In genomic region chr5:77640577-77641396, GRCh38 we compare ENCODE assay signal across 17 cellular contexts. TPM values are rescaled to one million over a fixed set of nuclear protein-coding genes. Genes with fewer than 3 reads are reported as not detected.
DNase-seq lines count a peak whose midpoint lies in the region; TF ChIP-seq lines count a peak whose summit lies in the region.
"Had no signal": no experiment of that assay in that cellular context is flagged by ENCODE, and none has a peak within 500 bp of the region (broad histone marks: within the 10 kb centered on the region; RNA-seq: fewer than 3 reads in every experiment).

No MANE protein-coding gene starts in this region.

- 3% methylated on average over 46 of the region's 46 CpGs for WGBS in smooth muscle cell (ENCODE audit: low lambda C conversion rate)

- peak overlapping the region; percentile 69 for H3K27ac Mint-ChIP-seq in activated CD4-positive, alpha-beta T cell treated with anti-CD3 and anti-CD28 coated beads, Interleukin-2, amount 10 ng/mL, durations not matched to agents 7 days and 5 days
- H3K27ac Mint-ChIP-seq in IgD-negative memory B cell (peak overlapping the region; percentile 63 to 97 (median 91)), glutamatergic neuron (ENCODE audit: unreplicated experiment) (no peak overlapping the region)
- H3K27ac Mint-ChIP-seq: progenitor cell of endocrine pancreas had no signal

- peak overlapping the region; percentile 52 for H3K4me2 ChIP-seq in smooth muscle cell

- peaks cover 26% of the 10 kb centered on the region for H3K4me1 Mint-ChIP-seq in activated CD4-positive, alpha-beta T cell treated with anti-CD3 and anti-CD28 coated beads, Interleukin-2, amount 10 ng/mL, durations not matched to agents 7 days and 5 days
- H3K4me1 Mint-ChIP-seq in IgD-negative memory B cell (peaks cover 12 to 23% (median 14%) of the 10 kb centered on the region in 3 donors), glutamatergic neuron (ENCODE audit: low read depth, unreplicated experiment) (peaks cover 26% of the 10 kb centered on the region)

- H3K79me2 ChIP-seq in smooth muscle cell (ENCODE audit: low read depth): no peaks in the 10 kb centered on the region

- peaks cover 85% of the 10 kb centered on the region for H3K27me3 Mint-ChIP-seq in activated CD4-positive, alpha-beta T cell treated with anti-CD3 and anti-CD28 coated beads, Interleukin-2, amount 10 ng/mL, durations not matched to agents 7 days and 5 days
- H3K27me3 Mint-ChIP-seq in IgD-negative memory B cell (peaks cover 66% of the 10 kb centered on the region), glutamatergic neuron (ENCODE audit: unreplicated experiment) (peaks cover 57% of the 10 kb centered on the region)

- H4K20me1 ChIP-seq in smooth muscle cell (ENCODE audit: low read depth): no peaks in the 10 kb centered on the region

- H3K9me3 Mint-ChIP-seq in activated CD4-positive, alpha-beta T cell treated with anti-CD3 and anti-CD28 coated beads, Interleukin-2, amount 10 ng/mL, durations not matched to agents 7 days and 5 days: peaks cover 7% of the 10 kb centered on the region
- H3K9me3 Mint-ChIP-seq in IgD-negative memory B cell (peaks cover 0 to 21% (median 4%) of the 10 kb centered on the region in 3 donors), glutamatergic neuron (ENCODE audit: unreplicated experiment) (peaks cover 36% of the 10 kb centered on the region)

- peaks cover 13% of the 10 kb centered on the region for H3K36me3 Mint-ChIP-seq in activated CD4-positive, alpha-beta T cell treated with anti-CD3 and anti-CD28 coated beads, Interleukin-2, amount 10 ng/mL, durations not matched to agents 7 days and 5 days (ENCODE audit: low read depth)
- peaks cover 7% of the 10 kb centered on the region for H3K36me3 Mint-ChIP-seq in IgD-negative memory B cell
- peaks cover 5% of the 10 kb centered on the region for H3K36me3 Mint-ChIP-seq in glutamatergic neuron (ENCODE audit: unreplicated experiment)

- TF ChIP-seq CTCF in glutamatergic neuron (IDR thresholded peaks at IDR 0.05; ENCODE audit: partially characterized antibody, unreplicated experiment) (no peak), smooth muscle cell (IDR thresholded peaks at IDR 0.05; ENCODE audit: borderline replicate concordance, insufficient read depth, poor library complexity, severe bottlenecking) (no peak)

- no peaks in the 10 kb centered on the region for H3F3A ChIP-seq in smooth muscle cell (ENCODE audit: low read depth)

- H3K27me3 ChIP-seq in smooth muscle cell (ENCODE audit: low read depth): peaks cover 100% of the 10 kb centered on the region

- peaks cover 33% of the 10 kb centered on the region for H3K4me1 ChIP-seq in smooth muscle cell (ENCODE audit: low read depth)

- no peak overlapping the region for H3K4me3 ChIP-seq in smooth muscle cell
- H3K4me3 ChIP-seq: upper lobe of left lung had no signal

- no peak for DNase-seq in activated CD4-positive, alpha-beta T cell treated with anti-CD3 and anti-CD28 coated beads, Interleukin-2, amount 10 ng/mL, durations not matched to agents 7 days and 5 days
- DNase-seq in activated CD4-positive, alpha-beta T cell treated with anti-CD3 and anti-CD28 coated beads for 4 hours: no peak
- peak; percentile 31 for DNase-seq in glutamatergic neuron
- no peak for DNase-seq in smooth muscle cell (lab: John Stamatoyannopoulos, UW; ENCODE audit: unreplicated experiment)
- DNase-seq in hepatic stellate cell (ENCODE audit: low spot score): no peak
- DNase-seq in cerebellum (ENCODE audit: low spot score): no peak
- DNase-seq in DMS114 treated with DMSO at 0.1 percent for 48 hours (lab: John Stamatoyannopoulos, UW; ENCODE audit: unreplicated experiment): no peak
- DNase-seq: Kasumi-1; NCI-H1694; NK-92 treated with Interleukin-12 subunit alpha and Interleukin-12 subunit beta, amount 100 ng/mL, for 24 hours had no signal

- no peaks in the 10 kb centered on the region for H3K36me3 ChIP-seq in smooth muscle cell (ENCODE audit: low read depth)
- H3K36me3 ChIP-seq: upper lobe of left lung had no signal

- POLR2A ChIA-PET in activated CD4-positive, alpha-beta T cell treated with anti-CD3 and anti-CD28 coated beads, Interleukin-2, amount 10 ng/mL, durations not matched to agents 7 days and 5 days (lab: Charles Lee): no interaction called here

- no peaks in the 10 kb centered on the region for H3K9me3 ChIP-seq in smooth muscle cell (replicated peaks; ENCODE audit: low read depth)
- H3K9me3 ChIP-seq: upper lobe of left lung had no signal

- H3K9ac ChIP-seq in smooth muscle cell (ENCODE audit: low read depth): no peak overlapping the region

- H3K27ac ChIP-seq in smooth muscle cell (ENCODE audit: low read depth): no peak overlapping the region
- H3K27ac ChIP-seq: upper lobe of left lung had no signal

- peak overlapping the region; percentile 7 for H3K4me3 Mint-ChIP-seq in activated CD4-positive, alpha-beta T cell treated with anti-CD3 and anti-CD28 coated beads, Interleukin-2, amount 10 ng/mL, durations not matched to agents 7 days and 5 days
- H3K4me3 Mint-ChIP-seq in IgD-negative memory B cell (peak overlapping the region in 3 of 4 donors; percentile 63 to 77 (median 72)), glutamatergic neuron (ENCODE audit: unreplicated experiment) (peak overlapping the region; percentile 84)

- CTCF ChIA-PET in activated CD4-positive, alpha-beta T cell treated with anti-CD3 and anti-CD28 coated beads, Interleukin-2, amount 10 ng/mL, durations not matched to agents 7 days and 5 days (lab: Charles Lee): no interaction called here

- peak overlapping the region; percentile 11 for H2AFZ ChIP-seq in smooth muscle cell (ENCODE audit: low read depth)

RNA-seq across cellular contexts. Expression of gene OTP, which starts 2.3 kb away (rescaled TPM):
- not detected for total RNA-seq in activated CD4-positive, alpha-beta T cell treated with anti-CD3 and anti-CD28 coated beads, Interleukin-2, amount 10 ng/mL, durations not matched to agents 7 days and 5 days
- not detected for polyA plus RNA-seq in IgD-negative memory B cell
- total RNA-seq in glutamatergic neuron (ENCODE audit: unreplicated experiment): 0.17 TPM
- not detected in 2 replicates for total RNA-seq in smooth muscle cell
- not detected in 2 replicates for polyA plus RNA-seq in smooth muscle cell
- 0.27 TPM for total RNA-seq in cerebellum
- total RNA-seq: Daoy, dermis microvascular lymphatic vessel endothelial cell, fibroblast of villous mesenchyme, progenitor cell of endocrine pancreas, Right ventricle myocardium inferior, upper lobe of left lung had no signal

Comparison
In these comparisons a context has a peak if more than half of its experiments do, and no peak if none do; other contexts are left out.
1. H3K4me3 Mint-ChIP-seq: peak in every context shown above with its lines; median percentile 84 in glutamatergic neuron; 72 in IgD-negative memory B cell; 7 in activated CD4-positive, alpha-beta T cell treated with anti-CD3 and anti-CD28 coated beads, Interleukin-2, amount 10 ng/mL, durations not matched to agents 7 days and 5 days.